ENCODE assay signal across 9 cellular contexts in the genomic region with DNA sequence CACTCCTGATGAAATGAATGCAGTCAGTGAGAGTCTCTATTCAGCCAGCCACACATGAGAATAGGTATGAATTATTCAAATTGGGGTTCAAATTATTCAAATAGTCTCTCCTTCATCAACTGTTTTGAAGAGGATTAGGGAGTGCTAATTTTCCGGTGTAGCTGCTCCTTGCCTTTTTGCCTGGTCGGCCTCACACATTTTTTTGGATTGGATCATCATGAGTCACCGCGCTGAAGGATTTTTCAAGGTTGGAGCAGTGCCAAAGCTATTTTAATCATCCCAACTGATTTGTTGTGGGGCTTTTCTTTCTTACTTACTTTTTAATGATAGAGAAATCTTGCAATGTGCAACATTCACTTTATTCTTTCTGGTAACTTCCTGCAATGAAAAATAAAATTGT. TPM values are rescaled to one million over a fixed set of nuclear protein-coding genes. Genes with fewer than 3 reads are reported as not detected.
A peak's percentile ranks its signal among the peaks of the same experiment; 100 is the strongest.
DNase-seq lines count a peak whose midpoint lies in the region; ATAC-seq and TF ChIP-seq lines count a peak whose summit lies in the region.
"Had no signal": no experiment of that assay in that cellular context is flagged by ENCODE, and none has a peak within 500 bp of the region (broad histone marks: within the 10 kb centered on the region; RNA-seq: fewer than 3 reads in every experiment).

No MANE protein-coding gene starts in this region.

- no peaks in the 10 kb centered on the region for H3K27me3 ChIP-seq in endodermal cell (ENCODE audit: control insufficient read depth, insufficient read depth, low read length, poor library complexity, severe bottlenecking)

- H3K4me1 Mint-ChIP-seq in endodermal cell: peaks cover 20% of the 10 kb centered on the region
- H3K4me1 Mint-ChIP-seq: IgD-negative memory B cell had no signal

- no peaks in the 10 kb centered on the region for H3K27me3 Mint-ChIP-seq in endodermal cell (ENCODE audit: insufficient read depth)

- no peak overlapping the region for H3K9ac ChIP-seq in endodermal cell (ENCODE audit: extremely low read depth, low read length, poor library complexity, severe bottlenecking)

- DNase-seq in GM04503 (ENCODE audit: low read depth) (peak; percentile 83), NCI-H510A treated with DMSO at 0.1 percent for 48 hours (lab: John Stamatoyannopoulos, UW) (peak; percentile 95), endodermal cell (peak; percentile 66), occipital lobe (lab: John Stamatoyannopoulos, UW) (peak; percentile 44), NOMO-1 (lab: John Stamatoyannopoulos, UW; ENCODE audit: unreplicated experiment in 2 of 2) (no peak), OCI-M1 (lab: John Stamatoyannopoulos, UW) (no peak), NK-92 (lab: John Stamatoyannopoulos, UW; ENCODE audit: unreplicated experiment) (no peak)

- TF ChIP-seq CTCF in endodermal cell (conservative IDR thresholded peaks at IDR 0.05): no peak

- no peaks in the 10 kb centered on the region for H3K36me3 Mint-ChIP-seq in endodermal cell (ENCODE audit: low read depth)
- H3K36me3 Mint-ChIP-seq: IgD-negative memory B cell had no signal

- H3K4me1 ChIP-seq in endodermal cell (ENCODE audit: control insufficient read depth, insufficient read depth, low read length): no peaks in the 10 kb centered on the region

- no peak overlapping the region for H3K4me3 Mint-ChIP-seq in endodermal cell
- H3K4me3 Mint-ChIP-seq: IgD-negative memory B cell had no signal

- H3K27ac ChIP-seq in endodermal cell (ENCODE audit: low read depth, low read length): no peak overlapping the region

- no peak overlapping the region for H3K4me3 ChIP-seq in endodermal cell (ENCODE audit: low read length)

- ATAC-seq in HG02642 (IDR thresholded peaks at IDR 0.05; ENCODE audit: poor library complexity, unreplicated experiment): no peak

- no peaks in the 10 kb centered on the region for H3K9me3 Mint-ChIP-seq in endodermal cell
- H3K9me3 Mint-ChIP-seq: IgD-negative memory B cell had no signal

- H3K27ac Mint-ChIP-seq in endodermal cell: peak overlapping the region; percentile 1
- H3K27ac Mint-ChIP-seq: IgD-negative memory B cell had no signal

- H3K36me3 ChIP-seq in endodermal cell (ENCODE audit: control insufficient read depth, insufficient read depth, low read length): no peaks in the 10 kb centered on the region

- 43% methylated on average over 4 of the region's 4 CpGs; no CpG with 5 or more reads in 1 of the 2 experiments for WGBS in endodermal cell (ENCODE audit: insufficient coverage in 1 of 2, insufficient read length in 1 of 2), 2 experiments

- H3K9me3 ChIP-seq in endodermal cell (ENCODE audit: control insufficient read depth, low read length): no peaks in the 10 kb centered on the region

RNA-seq across cellular contexts. Expression of gene DTNA, which starts 2.4 kb away (rescaled TPM):
- 10 to 100 TPM; 45.6 to 51.6 TPM for total RNA-seq in endodermal cell
- polyA plus RNA-seq in endodermal cell (2013, experiment 1 of 2): 18.1 TPM
- 18.8 TPM for polyA plus RNA-seq in endodermal cell (2013, experiment 2 of 2)
- total RNA-seq in occipital lobe: 54.9 TPM
- polyA plus RNA-seq: IgD-negative memory B cell had no signal

Comparison
In these comparisons a context has a peak if more than half of its experiments do, and no peak if none do; other contexts are left out.
1. DNase-seq: peak in GM04503 (single experiment), NCI-H510A treated with DMSO at 0.1 percent for 48 hours (single experiment), endodermal cell (single experiment) and occipital lobe (single experiment); none in NOMO-1 (0 of 2), OCI-M1 (single experiment) and NK-92 (single experiment).